ENCODE assay signal across 22 cellular contexts in the genomic region with DNA sequence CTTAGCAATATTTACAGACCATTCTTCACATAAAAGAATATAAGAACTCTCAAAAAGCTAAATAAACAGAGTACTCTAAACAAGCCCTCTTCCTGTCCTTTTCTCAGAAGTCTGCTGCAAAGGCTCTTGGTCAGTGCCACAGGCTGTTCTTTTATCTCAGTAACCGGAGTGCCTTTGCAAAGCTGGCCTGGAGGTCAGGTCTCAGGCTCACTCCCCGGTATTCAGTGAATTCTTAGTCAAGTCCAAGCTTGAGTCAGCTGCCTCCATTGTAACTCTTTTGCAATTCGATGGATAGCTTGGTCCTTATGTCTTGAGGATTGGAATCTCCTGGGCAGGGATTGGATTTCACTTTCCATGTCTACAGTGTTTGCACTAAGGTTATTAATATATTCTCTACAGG. TPM values are rescaled to one million over a fixed set of nuclear protein-coding genes. Genes with fewer than 3 reads are reported as not detected.
DNase-seq lines count a peak whose midpoint lies in the region; ATAC-seq and TF ChIP-seq lines count a peak whose summit lies in the region.
"Had no signal": no experiment of that assay in that cellular context is flagged by ENCODE, and none has a peak within 500 bp of the region (broad histone marks: within the 10 kb centered on the region; RNA-seq: fewer than 3 reads in every experiment).

No MANE protein-coding gene starts in this region.

- H3K9me3 ChIP-seq in Caco-2: no peaks in the 10 kb centered on the region
- H3K9me3 ChIP-seq in Karpas-422 (ENCODE audit: low read length): no peaks in the 10 kb centered on the region
- no peaks in the 10 kb centered on the region for H3K9me3 ChIP-seq in CD8-positive, alpha-beta T cell (ENCODE audit: low read length)
- H3K9me3 ChIP-seq: ascending aorta, prostate gland, thyroid gland had no signal

- H3K36me3 ChIP-seq in Caco-2 (ENCODE audit: control insufficient read depth, insufficient read depth, low read length) (no peaks in the 10 kb centered on the region), Karpas-422 (ENCODE audit: insufficient read depth, low read length) (no peaks in the 10 kb centered on the region)
- no peaks in the 10 kb centered on the region for H3K36me3 ChIP-seq in CD8-positive, alpha-beta T cell (ENCODE audit: insufficient read depth, low read length)
- H3K36me3 ChIP-seq: ascending aorta, prostate gland, thyroid gland had no signal

- no peak overlapping the region for H3K4me3 ChIP-seq in Caco-2 (ENCODE audit: low read depth, low read length)
- no peak overlapping the region for H3K4me3 ChIP-seq in Karpas-422 (ENCODE audit: low read length)
- no peak overlapping the region for H3K4me3 ChIP-seq in CD8-positive, alpha-beta T cell (ENCODE audit: low read depth, low read length)
- H3K4me3 ChIP-seq: ascending aorta, prostate gland, thyroid gland had no signal

- H3K27ac ChIP-seq in VCaP: peak overlapping the region; percentile 40
- H3K27ac ChIP-seq in Karpas-422 (ENCODE audit: low read length): no peak overlapping the region
- H3K27ac ChIP-seq in CD8-positive, alpha-beta T cell (ENCODE audit: low read depth, low read length): no peak overlapping the region
- H3K27ac ChIP-seq: ascending aorta, prostate gland, thyroid gland had no signal

- no peak overlapping the region for H3K4me2 ChIP-seq in Karpas-422 (ENCODE audit: low read depth, low read length, poor library complexity, severe bottlenecking)

- DNase-seq in Caco-2 (peak; percentile 17 to 35), ELF-1 (ENCODE audit: low read depth, low spot score) (peak; percentile 62), nephron progenitor cell (no peak), Karpas-422 (no peak), GM13976 (ENCODE audit: low spot score) (no peak)
- DNase-seq in CD8-positive, alpha-beta T cell: no peak
- DNase-seq: CD8-positive, alpha-beta memory T cell; cerebellar nuclear complex; erythroblast; foreskin melanocyte; NCI-H1436 treated with DMSO at 0.1 percent for 48 hours; small intestine; stimulated activated CD4-positive, alpha-beta T cell treated with anti-CD3 and anti-CD28 coated beads, Interleukin-2, amount 100 ng/mL, for 48 hours; stimulated activated naive CD8-positive, alpha-beta T cell treated with anti-CD3 and anti-CD28 coated beads, Interleukin-15, Interleukin-2, amounts not matched to agents 100 U/mL and 50 U/mL, for 24 hours; SW 1271; thyroid gland had no signal

- H3K36me3 Mint-ChIP-seq in Caco-2 (ENCODE audit: insufficient read depth, unreplicated experiment) (no peaks in the 10 kb centered on the region), nephron progenitor cell (ENCODE audit: low read depth) (no peaks in the 10 kb centered on the region)
- no peaks in the 10 kb centered on the region for H3K36me3 Mint-ChIP-seq in CD8-positive, alpha-beta T cell
- H3K36me3 Mint-ChIP-seq: activated naive CD4-positive, alpha-beta T cell treated with anti-CD3 and anti-CD28 coated beads, Interleukin-2, amount 50 U/mL, for 24 hours; CD8-positive, alpha-beta memory T cell; natural killer cell treated with Interleukin-12 subunit alpha and Interleukin-12 subunit beta and Interleukin-15 and Interleukin-18, amount 100 ng/mL, for 72 hours had no signal

- in situ Hi-C loops in GM13976 (cut with MboI; ENCODE audit: low sequenced_read_pairs, unreplicated experiment): loop anchor here (25.0 kb wide), 1 partner anchor 94 kb away; no protein-coding TSS in a partner anchor

- H3K27me3 ChIP-seq in Caco-2 (replicated peaks; ENCODE audit: control insufficient read depth, insufficient read depth, low read length) (no peaks in the 10 kb centered on the region), Karpas-422 (ENCODE audit: low read length) (no peaks in the 10 kb centered on the region)
- no peaks in the 10 kb centered on the region for H3K27me3 ChIP-seq in CD8-positive, alpha-beta T cell (ENCODE audit: insufficient read depth, low read length)
- H3K27me3 ChIP-seq: ascending aorta, thyroid gland had no signal

- POLR2A ChIA-PET in Caco-2 (lab: Charles Lee): no interaction called here
- POLR2A ChIA-PET in CD8-positive, alpha-beta T cell (lab: Charles Lee): no interaction called here

- H3K9me2 ChIP-seq in Karpas-422 (replicated peaks; ENCODE audit: insufficient read depth, low read length): no peaks in the 10 kb centered on the region

- no peak overlapping the region for H2AFZ ChIP-seq in Karpas-422 (ENCODE audit: low read length)

- H3K9me3 Mint-ChIP-seq in Caco-2 (ENCODE audit: unreplicated experiment): no peaks in the 10 kb centered on the region
- no peaks in the 10 kb centered on the region for H3K9me3 Mint-ChIP-seq in nephron progenitor cell
- no peaks in the 10 kb centered on the region for H3K9me3 Mint-ChIP-seq in CD8-positive, alpha-beta T cell
- H3K9me3 Mint-ChIP-seq: activated naive CD4-positive, alpha-beta T cell treated with anti-CD3 and anti-CD28 coated beads, Interleukin-2, amount 50 U/mL, for 24 hours; natural killer cell treated with Interleukin-12 subunit alpha and Interleukin-12 subunit beta and Interleukin-15 and Interleukin-18, amount 100 ng/mL, for 72 hours had no signal

- CTCF ChIA-PET in Caco-2 (lab: Charles Lee): no interaction called here
- CTCF ChIA-PET in CD8-positive, alpha-beta T cell (lab: Charles Lee): no interaction called here

- no peaks in the 10 kb centered on the region for H3K27me3 Mint-ChIP-seq in Caco-2 (ENCODE audit: insufficient read depth, unreplicated experiment)
- H3K27me3 Mint-ChIP-seq in nephron progenitor cell (ENCODE audit: low read depth, poor library complexity): peaks cover 8% of the 10 kb centered on the region
- peaks cover 7% of the 10 kb centered on the region for H3K27me3 Mint-ChIP-seq in CD8-positive, alpha-beta T cell (ENCODE audit: low read depth)

- no peak overlapping the region for H3K9ac ChIP-seq in Karpas-422 (ENCODE audit: low read length)

- H3K27ac Mint-ChIP-seq in Caco-2 (ENCODE audit: unreplicated experiment) (no peak overlapping the region), nephron progenitor cell (peak overlapping the region; percentile 7)
- no peak overlapping the region for H3K27ac Mint-ChIP-seq in CD8-positive, alpha-beta T cell
- H3K27ac Mint-ChIP-seq: activated naive CD4-positive, alpha-beta T cell treated with anti-CD3 and anti-CD28 coated beads, Interleukin-2, amount 50 U/mL, for 24 hours; CD8-positive, alpha-beta memory T cell; natural killer cell treated with Interleukin-12 subunit alpha and Interleukin-12 subunit beta and Interleukin-15 and Interleukin-18, amount 100 ng/mL, for 72 hours had no signal

- H4K20me1 ChIP-seq in Karpas-422 (ENCODE audit: insufficient read depth, low read depth, low read length): no peaks in the 10 kb centered on the region

- TF ChIP-seq CTCF in Caco-2 (IDR thresholded peaks at IDR 0.05; ENCODE audit: insufficient read depth in 1 of 2, low read depth in 1 of 2, low read length in 1 of 2, severe bottlenecking in 1 of 2, unreplicated experiment in 1 of 2) (no peak), VCaP (conservative IDR thresholded peaks at IDR 0.05) (no peak), nephron progenitor cell (IDR thresholded peaks at IDR 0.05) (no peak), GM13976 (IDR thresholded peaks at IDR 0.05; ENCODE audit: borderline replicate concordance, control extremely low read depth, extremely low read depth, insufficient read depth, missing control alignments) (no peak)
- no peak for TF ChIP-seq CTCF in CD8-positive, alpha-beta T cell (IDR thresholded peaks at IDR 0.05)

- H3K79me2 ChIP-seq in Karpas-422 (ENCODE audit: low read length): no peaks in the 10 kb centered on the region

- H3K4me3 Mint-ChIP-seq in Caco-2 (ENCODE audit: unreplicated experiment) (no peak overlapping the region), nephron progenitor cell (peak overlapping the region; percentile 24)
- H3K4me3 Mint-ChIP-seq in CD8-positive, alpha-beta T cell: no peak overlapping the region
- H3K4me3 Mint-ChIP-seq: activated naive CD4-positive, alpha-beta T cell treated with anti-CD3 and anti-CD28 coated beads, Interleukin-2, amount 50 U/mL, for 24 hours; natural killer cell treated with Interleukin-12 subunit alpha and Interleukin-12 subunit beta and Interleukin-15 and Interleukin-18, amount 100 ng/mL, for 72 hours had no signal

- no peak for ATAC-seq in CD8-positive, alpha-beta T cell
- ATAC-seq: HCT116; stimulated activated naive CD8-positive, alpha-beta T cell treated with anti-CD3 and anti-CD28 coated beads, Interleukin-15, Interleukin-2, amounts not matched to agents 100 U/mL and 50 U/mL, for 24 hours had no signal

- no TSS peak for BruUV-seq in Caco-2 (replicated peaks; lab: Mats Ljungman, UMichigan)

- intact Hi-C loops in Caco-2 (cut with micrococcal nuclease; ENCODE audit: unreplicated experiment): no loop called here
- intact Hi-C loops in CD8-positive, alpha-beta T cell (cut with DNase I, micrococcal nuclease): no loop called here

- H3K4me1 Mint-ChIP-seq in Caco-2 (ENCODE audit: low read depth, unreplicated experiment): no peaks in the 10 kb centered on the region
- H3K4me1 Mint-ChIP-seq in nephron progenitor cell: peaks cover 49% of the 10 kb centered on the region
- no peaks in the 10 kb centered on the region for H3K4me1 Mint-ChIP-seq in CD8-positive, alpha-beta T cell (ENCODE audit: low read depth)
- H3K4me1 Mint-ChIP-seq: activated naive CD4-positive, alpha-beta T cell treated with anti-CD3 and anti-CD28 coated beads, Interleukin-2, amount 50 U/mL, for 24 hours; CD8-positive, alpha-beta memory T cell had no signal

- H3K4me1 ChIP-seq in Caco-2 (no peaks in the 10 kb centered on the region), Karpas-422 (ENCODE audit: low read length) (no peaks in the 10 kb centered on the region)
- H3K4me1 ChIP-seq in CD8-positive, alpha-beta T cell (ENCODE audit: insufficient read depth, low read length): no peaks in the 10 kb centered on the region
- H3K4me1 ChIP-seq: ascending aorta, prostate gland, thyroid gland had no signal

RNA-seq across cellular contexts. Expression of gene HS6ST2, which starts 9.9 kb away (rescaled TPM):
- 33.7 and 34.9 TPM in 2 replicates for total RNA-seq in Caco-2 (2022)
- total RNA-seq in Karpas-422 (2014; rRNA removed; shearing (Covaris generic); ENCODE audit: low replicate concordance): not detected in 2 replicates
- not detected for total RNA-seq in CD8-positive, alpha-beta T cell
- total RNA-seq: ascending aorta had no signal

Comparison
In these comparisons a context has a peak if more than half of its experiments do, and no peak if none do; other contexts are left out.
1. DNase-seq: peak in Caco-2 (2 of 2) and ELF-1 (single experiment); none in nephron progenitor cell (single experiment), Karpas-422 (single experiment), CD8-positive, alpha-beta T cell (0 of 7) and GM13976 (single experiment).
2. RNA of gene HS6ST2, which starts 9.9 kb away (total RNA-seq): 33.7 to 34.9 TPM in Caco-2; not detected in Karpas-422 and not detected in CD8-positive, alpha-beta T cell; every median in the first group is over 10 times any median in the second.